16 cellular contexts compared by ENCODE assay signal in the genomic region with DNA sequence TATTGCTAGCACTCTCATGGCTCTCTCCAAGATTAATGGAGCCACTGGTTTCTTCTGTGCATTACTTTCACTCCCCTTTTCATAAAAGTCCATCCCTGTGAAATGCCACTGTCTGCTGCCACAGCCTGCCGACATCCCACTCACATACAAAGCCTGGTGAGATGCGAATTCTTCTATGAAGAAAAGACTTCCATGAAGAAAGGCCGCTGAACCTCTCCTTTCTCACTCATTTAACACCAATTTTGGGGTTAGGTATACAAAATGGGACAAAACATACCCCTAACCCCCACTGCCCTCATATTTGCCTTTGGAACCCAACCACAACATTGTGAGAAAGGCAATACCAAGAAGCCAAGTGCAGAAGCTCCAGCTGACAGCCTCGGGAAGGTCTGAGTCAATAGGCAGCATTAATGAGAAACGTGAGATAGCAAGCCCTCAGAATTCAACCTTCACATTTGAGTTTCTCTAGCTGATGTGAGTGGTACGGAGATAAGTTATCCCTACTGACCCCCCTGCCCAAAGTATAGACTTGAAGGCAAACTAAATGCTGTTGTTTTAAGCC.
DNase-seq lines count a peak whose midpoint lies in the region; ATAC-seq and TF ChIP-seq lines count a peak whose summit lies in the region.
"Had no signal": no experiment of that assay in that cellular context is flagged by ENCODE, and none has a peak within 500 bp of the region (broad histone marks: within the 10 kb centered on the region; RNA-seq: fewer than 3 reads in every experiment).

No MANE protein-coding gene starts in this region.

- peaks cover 0 to 4% (median 0%) of the 10 kb centered on the region in 3 donors for H3K9me3 Mint-ChIP-seq in T-cell
- H3K9me3 Mint-ChIP-seq in stimulated activated naive CD8-positive, alpha-beta T cell treated with anti-CD3 and anti-CD28 coated beads, Interleukin-15, Interleukin-2, amounts not matched to agents 100 ng/mL and 50 ng/mL, for 24 hours: no peaks in the 10 kb centered on the region

- H3K27me3 Mint-ChIP-seq in T-cell: no peaks in the 10 kb centered on the region
- H3K27me3 Mint-ChIP-seq in stimulated activated naive CD8-positive, alpha-beta T cell treated with anti-CD3 and anti-CD28 coated beads, Interleukin-15, Interleukin-2, amounts not matched to agents 100 ng/mL and 50 ng/mL, for 24 hours: no peaks in the 10 kb centered on the region

- POLR2A ChIA-PET in T-cell (lab: Charles Lee): interaction anchor here in 1 of 2 donors (0.6 kb wide), 1 partner anchor 8 kb away, joined by 3 read pairs; no protein-coding TSS in a partner anchor

- H3K4me3 ChIP-seq in choroid plexus epithelial cell (ENCODE audit: low read depth, low read length): no peak overlapping the region
- H3K4me3 ChIP-seq: BLaER1, esophagus muscularis mucosa, stomach had no signal

- no peak overlapping the region for H3K4me3 Mint-ChIP-seq in T-cell
- peak overlapping the region; percentile 40 for H3K4me3 Mint-ChIP-seq in stimulated activated naive CD8-positive, alpha-beta T cell treated with anti-CD3 and anti-CD28 coated beads, Interleukin-15, Interleukin-2, amounts not matched to agents 100 ng/mL and 50 ng/mL, for 24 hours
- H3K4me3 Mint-ChIP-seq: nephron had no signal

- H3K27ac Mint-ChIP-seq in T-cell: peak overlapping the region; percentile 69 to 85
- peak overlapping the region; percentile 73 for H3K27ac Mint-ChIP-seq in stimulated activated naive CD8-positive, alpha-beta T cell treated with anti-CD3 and anti-CD28 coated beads, Interleukin-15, Interleukin-2, amounts not matched to agents 100 ng/mL and 50 ng/mL, for 24 hours

- no peak for ATAC-seq in T-cell (replicated peaks in 1 of 4)

- peak; percentile 13 for DNase-seq in stimulated activated CD4-positive, alpha-beta T cell treated with anti-CD3 and anti-CD28 coated beads, Interleukin-1b, Interleukin-23, amount 100 ng/mL, for 48 hours
- no peak for DNase-seq in stimulated activated CD4-positive, alpha-beta T cell treated with anti-CD3 and anti-CD28 coated beads, Interleukin-4, amount 100 ng/mL, for 1 hour
- no peak for DNase-seq in T-cell
- DNase-seq in choroid plexus epithelial cell (ENCODE audit: low read depth): peak; percentile 33
- DNase-seq in cerebellum (ENCODE audit: low spot score): no peak
- DNase-seq in GM19240 (ENCODE audit: insufficient read length, low spot score): no peak
- no peak for DNase-seq in globus pallidus (ENCODE audit: low spot score)
- DNase-seq: activated CD8-positive, alpha-beta memory T cell treated with anti-CD3 and anti-CD28 coated beads, Interleukin-2, amount 50 U/mL, for 4 hours; H7; NCI-H2081 treated with DMSO at 0.1 percent for 48 hours; NK-92 treated with Interleukin-12 subunit alpha and Interleukin-12 subunit beta, amount 100 ng/mL, for 24 hours; stomach had no signal

- no peak for TF ChIP-seq CTCF in choroid plexus epithelial cell (conservative IDR thresholded peaks at IDR 0.05; ENCODE audit: low read depth, low read length)

- H3K4me1 Mint-ChIP-seq in T-cell: peaks cover 24 to 48% (median 27%) of the 10 kb centered on the region in 3 donors
- H3K4me1 Mint-ChIP-seq in stimulated activated naive CD8-positive, alpha-beta T cell treated with anti-CD3 and anti-CD28 coated beads, Interleukin-15, Interleukin-2, amounts not matched to agents 100 ng/mL and 50 ng/mL, for 24 hours (ENCODE audit: low read depth): peaks cover 62% of the 10 kb centered on the region

- peaks cover 40% of the 10 kb centered on the region for H3K36me3 Mint-ChIP-seq in T-cell
- peaks cover 32% of the 10 kb centered on the region for H3K36me3 Mint-ChIP-seq in stimulated activated naive CD8-positive, alpha-beta T cell treated with anti-CD3 and anti-CD28 coated beads, Interleukin-15, Interleukin-2, amounts not matched to agents 100 ng/mL and 50 ng/mL, for 24 hours (ENCODE audit: low read depth)

- CTCF ChIA-PET in T-cell (lab: Charles Lee): no interaction called here

Comparison
In these comparisons a context has a peak if more than half of its experiments do, and no peak if none do; other contexts are left out.
1. DNase-seq: peak in stimulated activated CD4-positive, alpha-beta T cell treated with anti-CD3 and anti-CD28 coated beads, Interleukin-1b, Interleukin-23, amount 100 ng/mL, for 48 hours (single experiment) and choroid plexus epithelial cell (single experiment); none in stimulated activated CD4-positive, alpha-beta T cell treated with anti-CD3 and anti-CD28 coated beads, Interleukin-4, amount 100 ng/mL, for 1 hour (single experiment), T-cell (0 of 34), cerebellum (single experiment), GM19240 (single experiment) and globus pallidus (single experiment).